ENCODE assay signal across 1 cellular context in the genomic region with DNA sequence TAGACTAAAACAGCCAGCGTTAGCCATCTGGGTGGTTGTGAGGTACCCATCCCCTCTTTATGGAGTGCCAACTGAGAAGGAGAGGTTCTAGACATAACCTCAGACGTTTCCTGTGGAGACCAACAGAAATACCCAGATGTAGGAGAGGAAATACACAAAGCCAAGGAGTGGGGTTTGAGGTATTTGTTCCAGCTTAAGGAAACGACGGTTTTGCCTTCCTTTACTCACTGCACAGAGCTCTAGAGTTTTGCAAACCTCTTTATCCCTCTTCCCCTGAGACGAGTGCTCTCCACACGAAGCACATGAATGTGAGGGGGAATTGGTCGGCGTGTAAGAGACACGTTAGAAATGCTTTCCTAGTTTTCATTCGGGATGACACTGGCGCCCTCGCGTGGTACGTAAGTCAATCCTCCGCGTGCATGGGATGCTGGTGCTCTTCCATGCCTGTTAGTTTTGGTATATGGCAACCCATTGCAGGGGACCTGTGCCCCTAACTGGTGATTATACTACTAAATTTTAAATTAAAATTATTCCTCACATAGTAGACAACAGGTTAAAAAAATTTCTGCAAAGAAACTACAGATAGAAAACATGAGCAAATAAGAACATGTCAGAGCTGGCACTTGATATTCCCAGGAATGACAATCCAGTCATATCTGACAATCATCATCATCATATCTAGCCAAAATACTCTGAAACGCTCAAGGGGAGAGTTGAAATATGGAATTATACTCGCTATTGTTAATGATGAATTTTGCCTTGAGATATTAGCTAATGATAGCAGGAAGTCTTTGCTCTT.
A peak's percentile ranks its signal among the peaks of the same experiment; 100 is the strongest.
TF ChIP-seq lines count a peak whose summit lies in the region.

No MANE protein-coding gene starts in this region.

TF ChIP-seq in K562, 482 proteins besides CTCF, POLR2A, EP300 and RAD21 (continued from another document):
- TF ChIP-seq MGA (IDR thresholded peaks at IDR 0.05) (peak; percentile 36; the same call in 1 of the 2 replicates), ARID4B (CRISPR knock-in tag; IDR thresholded peaks at IDR 0.05) (no peak), NR2C1 (IDR thresholded peaks at IDR 0.05) (no peak), NR2C1 (tag; IDR thresholded peaks at IDR 0.05) (no peak), CREM (IDR thresholded peaks at IDR 0.05; ENCODE audit: low read depth) (0 out of 2 replicates have a peak, but pooled peaks have one; percentile 36), RREB1 (CRISPR knock-in tag; IDR thresholded peaks at IDR 0.05) (no peak), ZNF445 (CRISPR knock-in tag; IDR thresholded peaks at IDR 0.05; ENCODE audit: low read depth) (no peak), ATF7 (IDR thresholded peaks at IDR 0.05) (no peak), E2F6 (IDR thresholded peaks at IDR 0.05; ENCODE audit: borderline replicate concordance in 1 of 2, extremely low read depth in 1 of 2, insufficient read depth in 1 of 2, insufficient read length in 1 of 2, low read depth in 1 of 2, low read length in 1 of 2, poor library complexity in 1 of 2, severe bottlenecking in 1 of 2) (peak; percentile 18 to 42), MECOM (CRISPR knock-in tag; IDR thresholded peaks at IDR 0.05) (no peak), ILF3 (IDR thresholded peaks at IDR 0.05; ENCODE audit: borderline replicate concordance) (no peak), FOXA1 (IDR thresholded peaks at IDR 0.05; ENCODE audit: borderline replicate concordance) (no peak), SMC3 (conservative IDR thresholded peaks at IDR 0.05; ENCODE audit: insufficient read depth, low read depth, low read length) (0 out of 2 replicates have a peak, but pooled peaks have one; percentile 30), ZNF146 (CRISPR knock-in tag; IDR thresholded peaks at IDR 0.05; ENCODE audit: unreplicated experiment) (no peak), CBX8 (IDR thresholded peaks at IDR 0.05; ENCODE audit: borderline replicate concordance, extremely low read depth, low read depth, low read length, poor library complexity, severe bottlenecking) (no peak)
- TF ChIP-seq, protein P1, sequence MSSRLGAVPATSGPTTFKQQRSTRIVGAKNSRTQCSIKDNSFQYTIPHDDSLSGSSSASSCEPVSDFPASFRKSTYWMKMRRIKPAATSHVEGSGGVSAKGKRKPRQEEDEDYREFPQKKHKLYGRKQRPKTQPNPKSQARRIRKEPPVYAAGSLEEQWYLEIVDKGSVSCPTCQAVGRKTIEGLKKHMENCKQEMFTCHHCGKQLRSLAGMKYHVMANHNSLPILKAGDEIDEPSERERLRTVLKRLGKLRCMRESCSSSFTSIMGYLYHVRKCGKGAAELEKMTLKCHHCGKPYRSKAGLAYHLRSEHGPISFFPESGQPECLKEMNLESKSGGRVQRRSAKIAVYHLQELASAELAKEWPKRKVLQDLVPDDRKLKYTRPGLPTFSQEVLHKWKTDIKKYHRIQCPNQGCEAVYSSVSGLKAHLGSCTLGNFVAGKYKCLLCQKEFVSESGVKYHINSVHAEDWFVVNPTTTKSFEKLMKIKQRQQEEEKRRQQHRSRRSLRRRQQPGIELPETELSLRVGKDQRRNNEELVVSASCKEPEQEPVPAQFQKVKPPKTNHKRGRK (tag; IDR thresholded peaks at IDR 0.05): no peak
